8 cellular contexts compared by ENCODE assay signal in genomic region chr1:156816561-156817328, GRCh38. TPM values are rescaled to one million over a fixed set of nuclear protein-coding genes. Genes with fewer than 3 reads are reported as not detected.
DNase-seq lines count a peak whose midpoint lies in the region; ATAC-seq and TF ChIP-seq lines count a peak whose summit lies in the region.

Gene SH2D2A (minus strand): TSS chr1:156816848. CDS start chr1:156816708, 140 bp downstream.

- POLR2A ChIA-PET in activated CD4-positive, alpha-beta T cell treated with anti-CD3 and anti-CD28 coated beads for 36 hours (lab: Charles Lee) = interaction anchor here (0.7 to 2.1 kb wide), 2 partner anchors 17 to 88 kb away, joined by 3 to 6 read pairs; partner anchors contain the start of genes ISG20L2 and METTL25B

- no peak for TF ChIP-seq CTCF in psoas muscle (IDR thresholded peaks at IDR 0.05)

- intact Hi-C loops in activated CD4-positive, alpha-beta T cell treated with anti-CD3 and anti-CD28 coated beads for 36 hours (cut with DNase I, micrococcal nuclease) = loop anchor here (1.0 kb wide), 8 partner anchors 44 to 322 kb away; partner anchors contain the start of genes ISG20L2 (in 2 of the 2), METTL25B (in 2 of the 2), ETV3 (in 1 of the 2) and HDGF (in 1 of the 2)
- intact Hi-C loops in psoas muscle (cut with DNase I) (no loop called here), aorta (cut with DNase I) (no loop called here)

- peak within 1 kb of the TSS; percentile 93 for H3K4me3 Mint-ChIP-seq in activated CD4-positive, alpha-beta T cell treated with anti-CD3 and anti-CD28 coated beads for 36 hours

- CTCF ChIA-PET in activated CD4-positive, alpha-beta T cell treated with anti-CD3 and anti-CD28 coated beads for 36 hours (lab: Charles Lee) = interaction anchor here (0.7 to 5.6 kb wide), 8 partner anchors 14 to 90 kb away, joined by 3 to 28 read pairs (median 3); partner anchors contain the start of genes INSRR, ISG20L2, METTL25B and NTRK1

- H3K9me3 Mint-ChIP-seq in activated CD4-positive, alpha-beta T cell treated with anti-CD3 and anti-CD28 coated beads for 36 hours (ENCODE audit: low read depth) = no peaks in the 10 kb centered on the region

- H3K27ac ChIP-seq in psoas muscle (peak within 1 kb of the TSS; percentile 21), aorta (ENCODE audit: low read depth in 1 of 2, low read length in 2 of 2) (no peak within 1 kb of the TSS)

- H3K4me3 ChIP-seq in psoas muscle (peak within 1 kb of the TSS; percentile 41), aorta (ENCODE audit: low read length in 2 of 2) (no peak within 1 kb of the TSS)

- H3K27ac Mint-ChIP-seq in activated CD4-positive, alpha-beta T cell treated with anti-CD3 and anti-CD28 coated beads for 36 hours = peak within 1 kb of the TSS; percentile 100

- DNase-seq in HT1080 (ENCODE audit: low read depth) (peak; percentile 84), dermis blood vessel endothelial cell (peak; percentile 52), psoas muscle (peak in 1 of 2 donors; percentile 73), aorta (peak; percentile 75 to 78), DMS 273 treated with DMSO at 0.1 percent for 48 hours (lab: John Stamatoyannopoulos, UW) (no peak), kidney glomerular epithelial cell (lab: John Stamatoyannopoulos, UW) (no peak)
- DNase-seq in activated CD4-positive, alpha-beta T cell treated with anti-CD3 and anti-CD28 coated beads for 36 hours = peak; percentile 97

- peaks cover 52% of the 10 kb centered on the region for H3K4me1 Mint-ChIP-seq in activated CD4-positive, alpha-beta T cell treated with anti-CD3 and anti-CD28 coated beads for 36 hours

- H3K36me3 Mint-ChIP-seq in activated CD4-positive, alpha-beta T cell treated with anti-CD3 and anti-CD28 coated beads for 36 hours (ENCODE audit: low read depth) = peaks cover 49% of the 10 kb centered on the region

- H3K9me3 ChIP-seq in psoas muscle = no peaks in the 10 kb centered on the region
- no peaks in the 10 kb centered on the region for H3K9me3 ChIP-seq in aorta (ENCODE audit: control insufficient read depth, low read length)

- H3K4me1 ChIP-seq in psoas muscle (peaks cover 7% of the 10 kb centered on the region), aorta (ENCODE audit: control insufficient read depth in 1 of 2, insufficient read depth in 2 of 2, low read length in 2 of 2) (no peaks in the 10 kb centered on the region)

- peak; percentile 91 for ATAC-seq in activated CD4-positive, alpha-beta T cell treated with anti-CD3 and anti-CD28 coated beads for 36 hours
- ATAC-seq in psoas muscle = peak in 2 of 4 donors; percentile 26 to 27
- peak; percentile 26 for ATAC-seq in aorta (ENCODE audit: low FRiP score)

- H3K27me3 ChIP-seq in psoas muscle (ENCODE audit: insufficient read depth in 3 of 3, low read length in 2 of 3) (peaks cover 0 to 4% (median 3%) of the 10 kb centered on the region in 3 donors), aorta (ENCODE audit: control insufficient read depth in 1 of 2, insufficient read depth in 2 of 2, low read length in 1 of 2) (no peaks in the 10 kb centered on the region)

- H3K36me3 ChIP-seq in psoas muscle (ENCODE audit: insufficient read depth in 1 of 2, low read depth in 1 of 2) = no peaks in the 10 kb centered on the region
- no peaks in the 10 kb centered on the region for H3K36me3 ChIP-seq in aorta (ENCODE audit: control insufficient read depth in 1 of 2, insufficient read depth in 2 of 2, low read length in 1 of 2)

- peak; percentile 61 for TF ChIP-seq POLR2A in GM19099 (IDR thresholded peaks at IDR 0.05; ENCODE audit: extremely low read depth, insufficient read length, low read depth)

- 49 to 56% (median 52%) methylated on average over 10 of the region's 10 CpGs for WGBS in psoas muscle, 3 donors
- WGBS in aorta, 2 donors = 62 to 64% methylated on average over 10 of the region's 10 CpGs

- no peaks in the 10 kb centered on the region for H3K27me3 Mint-ChIP-seq in activated CD4-positive, alpha-beta T cell treated with anti-CD3 and anti-CD28 coated beads for 36 hours

RNA-seq across cellular contexts. Expression of gene SH2D2A, which starts in this region (rescaled TPM):
- total RNA-seq in HT1080 (2014; rRNA removed; shearing (Covaris generic)) = 4.6 and 8.2 TPM in 2 replicates
- polyA plus RNA-seq in HT1080 (2015; cell fraction: cytosol; rRNA removed) = 5.4 and 7.3 TPM in 2 replicates
- 3.2 and 7.9 TPM in 2 replicates for polyA plus RNA-seq in HT1080 (2015; cell fraction: nucleus; rRNA removed)
- 100 to 1,000 TPM; 189 to 211 TPM for total RNA-seq in activated CD4-positive, alpha-beta T cell treated with anti-CD3 and anti-CD28 coated beads for 36 hours
- total RNA-seq in dermis blood vessel endothelial cell = not detected in 2 replicates
- under 1 TPM; 0.37 to 0.82 (median 0.60) TPM for total RNA-seq in psoas muscle
- under 1 TPM in 2 of 3 donors, not detected in 1; 0.25 to 0.26 TPM for polyA plus RNA-seq in psoas muscle
- total RNA-seq in aorta = 1 to 10 TPM; 2.7 to 2.9 TPM
- polyA plus RNA-seq in aorta = under 1 TPM in 1 of 2 donors, not detected in 1; 0.38 TPM

Comparison
In these comparisons a context has a peak if more than half of its experiments do, and no peak if none do; other contexts are left out.
1. RNA of gene SH2D2A (total RNA-seq): 189 to 211 TPM in activated CD4-positive, alpha-beta T cell treated with anti-CD3 and anti-CD28 coated beads for 36 hours; 4.6 to 8.2 TPM in HT1080, 2.7 to 2.9 TPM in aorta, 0.37 to 0.82 TPM in psoas muscle and not detected in dermis blood vessel endothelial cell; every median in the first group is over 10 times any median in the second.
2. Peak in DNase-seq in dermis blood vessel endothelial cell; RNA of the gene not detected or under 1 TPM.
3. DNase-seq: peak in HT1080 (single experiment), activated CD4-positive, alpha-beta T cell treated with anti-CD3 and anti-CD28 coated beads for 36 hours (single experiment) and aorta (2 of 2); none in DMS 273 treated with DMSO at 0.1 percent for 48 hours (single experiment) and kidney glomerular epithelial cell (single experiment).
4. intact Hi-C loops: an anchor here in activated CD4-positive, alpha-beta T cell treated with anti-CD3 and anti-CD28 coated beads for 36 hours (1.0 kb wide); none called in psoas muscle and aorta.